ENCODE assay signal across 17 cellular contexts in the genomic region with DNA sequence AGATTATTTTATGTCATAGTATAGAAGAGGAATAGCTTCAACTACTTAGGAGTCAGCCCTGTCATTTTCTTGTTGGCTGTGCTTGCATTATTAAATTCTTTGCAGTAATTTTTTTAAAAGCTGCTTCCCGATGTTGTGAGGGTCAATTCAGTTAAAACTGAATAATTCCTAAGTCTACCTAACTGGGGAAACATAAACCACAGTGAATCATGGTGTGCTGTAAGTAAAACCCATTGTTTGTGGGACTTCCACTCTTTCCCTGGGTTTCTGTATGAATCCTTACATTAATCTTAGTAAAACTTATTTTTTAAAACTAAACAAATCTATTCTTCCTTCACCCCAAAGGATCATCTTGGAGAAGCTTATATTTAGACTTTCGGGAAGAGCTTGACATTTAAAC. TPM values are rescaled to one million over a fixed set of nuclear protein-coding genes. Genes with fewer than 3 reads are reported as not detected.
DNase-seq lines count a peak whose midpoint lies in the region; ATAC-seq and TF ChIP-seq lines count a peak whose summit lies in the region.
"Had no signal": no experiment of that assay in that cellular context is flagged by ENCODE, and none has a peak within 500 bp of the region (broad histone marks: within the 10 kb centered on the region; RNA-seq: fewer than 3 reads in every experiment).

No MANE protein-coding gene starts in this region.

- H2AFZ ChIP-seq in mammary epithelial cell (ENCODE audit: low read depth, low read length) (no peak overlapping the region), mesenchymal stem cell (ENCODE audit: low read depth, low read length) (no peak overlapping the region)

- dilution Hi-C loops in mammary epithelial cell (cut with HindIII; ENCODE audit: low sequenced_read_pairs), result no loop called here

- H2BK5ac ChIP-seq in mesenchymal stem cell (ENCODE audit: low read depth, low read length, poor library complexity, severe bottlenecking), result no peak overlapping the region

- no peak overlapping the region for H2BK120ac ChIP-seq in mesenchymal stem cell (ENCODE audit: low read depth, low read length)

- H3K36me3 ChIP-seq in mammary epithelial cell (ENCODE audit: insufficient read depth, low read length), result no peaks in the 10 kb centered on the region
- H3K36me3 ChIP-seq in iPS-18a (ENCODE audit: control insufficient read depth, low read depth, low read length), result no peaks in the 10 kb centered on the region
- H3K36me3 ChIP-seq in mesenchymal stem cell (ENCODE audit: control insufficient read depth in 1 of 2, insufficient read depth in 2 of 2, low read depth in 1 of 2, low read length in 2 of 2), result no peaks in the 10 kb centered on the region
- H3K36me3 ChIP-seq: esophagus muscularis mucosa had no signal

- DNase-seq in Daoy (ENCODE audit: low read depth) (peak; percentile 13), LHCN-M2 (ENCODE audit: low read depth) (peak; percentile 17), mammary epithelial cell (peak; percentile 73), NCI-H82 (lab: John Stamatoyannopoulos, UW) (no peak), mesenchymal stem cell (no peak), caudate nucleus (lab: John Stamatoyannopoulos, UW) (no peak)
- DNase-seq: activated naive CD8-positive, alpha-beta T cell treated with anti-CD3 and anti-CD28 coated beads, Interleukin-2, amount 10 ng/mL, durations not matched to agents 7 days and 5 days; dorsolateral prefrontal cortex; MV-4-11; NCI-H187; SW 1271; testis had no signal

- peaks cover 18% of the 10 kb centered on the region for H3K4me1 ChIP-seq in mammary epithelial cell (ENCODE audit: insufficient read depth, low read length)
- peaks cover 44% of the 10 kb centered on the region for H3K4me1 ChIP-seq in iPS-18a (ENCODE audit: control insufficient read depth, low read depth, low read length)
- H3K4me1 ChIP-seq in mesenchymal stem cell (ENCODE audit: control insufficient read depth, insufficient read depth, low read depth, low read length), result peaks cover 1% of the 10 kb centered on the region

- peaks cover 91% of the 10 kb centered on the region for H3K79me2 ChIP-seq in mammary epithelial cell (ENCODE audit: insufficient read depth, low read length)

- no peak overlapping the region for H3K23ac ChIP-seq in mesenchymal stem cell (ENCODE audit: low read length in 2 of 2)

- TF ChIP-seq CTCF in mammary epithelial cell (conservative IDR thresholded peaks at IDR 0.05 in 1 of 2, IDR thresholded peaks at IDR 0.05 in 1 of 2; ENCODE audit: extremely low read depth in 1 of 2, insufficient read depth in 1 of 2, low read depth in 1 of 2, low read length in 2 of 2), result no peak

- no peak for ATAC-seq in GM21723 (IDR thresholded peaks at IDR 0.05; ENCODE audit: unreplicated experiment)
- ATAC-seq: Right ventricle myocardium inferior had no signal

- no peaks in the 10 kb centered on the region for H3K27me3 ChIP-seq in mammary epithelial cell (ENCODE audit: insufficient read depth, low read length)
- no peaks in the 10 kb centered on the region for H3K27me3 ChIP-seq in iPS-18a (ENCODE audit: control insufficient read depth, insufficient read depth, low read length)
- H3K27me3 ChIP-seq in mesenchymal stem cell (ENCODE audit: control insufficient read depth in 1 of 2, insufficient read depth in 1 of 2, low read length in 2 of 2), result no peaks in the 10 kb centered on the region
- H3K27me3 ChIP-seq: BLaER1 treated with 17β-estradiol and CSF1 and Interleukin-3, amounts not matched to agents 10 nM and 100 nM; dorsolateral prefrontal cortex; esophagus muscularis mucosa; testis had no signal

- H3K4ac ChIP-seq in mesenchymal stem cell (ENCODE audit: low read depth in 1 of 2, low read length in 2 of 2), result no peak overlapping the region

- no peaks in the 10 kb centered on the region for H3K9me3 ChIP-seq in mammary epithelial cell (replicated peaks; ENCODE audit: insufficient read depth, low read length)
- no peaks in the 10 kb centered on the region for H3K9me3 ChIP-seq in iPS-18a (ENCODE audit: control insufficient read depth, low read depth, low read length)
- no peaks in the 10 kb centered on the region for H3K9me3 ChIP-seq in mesenchymal stem cell (ENCODE audit: control insufficient read depth, low read length)
- H3K9me3 ChIP-seq: BLaER1 treated with 17β-estradiol and CSF1 and Interleukin-3, amounts not matched to agents 10 nM and 100 nM; esophagus muscularis mucosa; testis had no signal

- H2BK15ac ChIP-seq in mesenchymal stem cell (ENCODE audit: low read depth, poor library complexity, severe bottlenecking), result no peak overlapping the region

- no peak overlapping the region for H3K14ac ChIP-seq in mesenchymal stem cell (ENCODE audit: low read length in 2 of 2)

- H3K9ac ChIP-seq in mammary epithelial cell (ENCODE audit: insufficient read depth, low read length) (no peak overlapping the region), iPS-18a (ENCODE audit: low read length) (peak overlapping the region; percentile 43), mesenchymal stem cell (ENCODE audit: low read length) (no peak overlapping the region)
- H3K9ac ChIP-seq: BLaER1 treated with 17β-estradiol and CSF1 and Interleukin-3, amounts not matched to agents 10 nM and 100 nM had no signal

- peak overlapping the region; percentile 21 for H3K4me2 ChIP-seq in mammary epithelial cell (ENCODE audit: insufficient read depth, low read depth, low read length)
- H3K4me2 ChIP-seq in mesenchymal stem cell (ENCODE audit: low read length, poor library complexity, severe bottlenecking), result no peak overlapping the region

- CTCF ChIA-PET in mammary epithelial cell (lab: Charles Lee; ENCODE audit: low non-redundant PET), result no interaction called here

- in situ Hi-C loops in mammary epithelial cell (cut with MboI; ENCODE audit: low sequenced_read_pairs in 2 of 2), result no loop called here

- H3K79me1 ChIP-seq in mesenchymal stem cell (replicated peaks; ENCODE audit: low read length, poor library complexity, severe bottlenecking), result no peaks in the 10 kb centered on the region

- intact Hi-C loops in mammary epithelial cell (cut with micrococcal nuclease), result no loop called here

- no peak overlapping the region for H2AK5ac ChIP-seq in mesenchymal stem cell (ENCODE audit: low read length, severe bottlenecking)

- no peak overlapping the region for H4K91ac ChIP-seq in mesenchymal stem cell (ENCODE audit: low read length)

- H3K27ac ChIP-seq in mammary epithelial cell (ENCODE audit: insufficient read depth, low read depth, low read length) (peak overlapping the region; percentile 65), iPS-18a (ENCODE audit: low read length) (peak overlapping the region; percentile 67), mesenchymal stem cell (ENCODE audit: low read length, poor library complexity, severe bottlenecking) (no peak overlapping the region), caudate nucleus (ENCODE audit: low read depth, low read length) (no peak overlapping the region)
- H3K27ac ChIP-seq: BLaER1 treated with 17β-estradiol and CSF1 and Interleukin-3, amounts not matched to agents 10 nM and 100 nM; dorsolateral prefrontal cortex; esophagus muscularis mucosa; testis had no signal

- no peak overlapping the region for H3K18ac ChIP-seq in mesenchymal stem cell (ENCODE audit: low read depth in 1 of 2, low read length in 2 of 2)

- H4K20me1 ChIP-seq in mammary epithelial cell (ENCODE audit: insufficient read depth, low read length), result no peaks in the 10 kb centered on the region

- H3K4me3 ChIP-seq in mammary epithelial cell (replicated peaks in 1 of 3; ENCODE audit: insufficient read depth in 1 of 3, low read depth in 2 of 3, low read length in 3 of 3), result no peak overlapping the region
- H3K4me3 ChIP-seq in iPS-18a (ENCODE audit: low read length), result peak overlapping the region; percentile 53
- no peak overlapping the region for H3K4me3 ChIP-seq in mesenchymal stem cell (ENCODE audit: insufficient read depth in 1 of 2, low read depth in 1 of 2, low read length in 2 of 2)
- H3K4me3 ChIP-seq: BLaER1 treated with 17β-estradiol and CSF1 and Interleukin-3, amounts not matched to agents 10 nM and 100 nM; dorsolateral prefrontal cortex; esophagus muscularis mucosa; testis had no signal

- no peak overlapping the region for H2BK12ac ChIP-seq in mesenchymal stem cell (ENCODE audit: low read length in 2 of 2)

- 50% methylated on average over 2 of the region's 2 CpGs for WGBS in mammary epithelial cell (ENCODE audit: low coverage, missing lambda C conversion rate)
- WGBS in mesenchymal stem cell, result 100% methylated on average over 1 of the region's 2 CpGs

- H4K8ac ChIP-seq in mesenchymal stem cell (ENCODE audit: low read length), result no peak overlapping the region

- BruUV-seq in mammary epithelial cell (replicated peaks; lab: Mats Ljungman, UMichigan), result TSS peak; percentile 79

RNA-seq across cellular contexts. Expression of a gene that starts 4.4 kb away (rescaled TPM):
- total RNA-seq in Daoy (2014; rRNA removed; shearing (Covaris generic)), result 26.8 and 27.2 TPM in 2 replicates
- total RNA-seq in LHCN-M2 (2014; rRNA removed) (32.6 and 41.4 TPM in 2 replicates), mammary epithelial cell (10 to 100 TPM; 31.9 to 36.2 TPM)
- polyA plus RNA-seq in LHCN-M2 (2012), result 6.1 TPM
- polyA plus RNA-seq in mammary epithelial cell, result 8.8 TPM
- 11.5 TPM for polyA minus RNA-seq in mammary epithelial cell
- 24.0 TPM for polyA plus RNA-seq in mesenchymal stem cell (2013, experiment 1 of 2)
- 23.6 TPM for polyA plus RNA-seq in mesenchymal stem cell (2013, experiment 2 of 2)

Comparison
In these comparisons a context has a peak if more than half of its experiments do, and no peak if none do; other contexts are left out.
1. DNase-seq: peak in Daoy (single experiment), LHCN-M2 (single experiment) and mammary epithelial cell (single experiment); none in NCI-H82 (single experiment), mesenchymal stem cell (single experiment) and caudate nucleus (0 of 61).
2. H3K27ac ChIP-seq: peak in mammary epithelial cell (single experiment) and iPS-18a (single experiment); none in mesenchymal stem cell (single experiment) and caudate nucleus (single experiment).